In genomic region chr1:228313536-228314277, GRCh38 we compare ENCODE assay signal across 34 cellular contexts.
DNase-seq lines count a peak whose midpoint lies in the region; ATAC-seq and TF ChIP-seq lines count a peak whose summit lies in the region.
"Had no signal": no experiment of that assay in that cellular context is flagged by ENCODE, and none has a peak within 500 bp of the region (broad histone marks: within the 10 kb centered on the region; RNA-seq: fewer than 3 reads in every experiment).

No MANE protein-coding gene starts in this region.

- no peaks in the 10 kb centered on the region for H3K4me1 ChIP-seq in MM.1S (ENCODE audit: low read length)
- H3K4me1 ChIP-seq: ascending aorta, vagina had no signal

- no peaks in the 10 kb centered on the region for H3K27me3 Mint-ChIP-seq in activated naive CD8-positive, alpha-beta T cell treated with anti-CD3 and anti-CD28 coated beads, Interleukin-2, amount 10 ng/mL, durations not matched to agents 7 days and 5 days
- H3K27me3 Mint-ChIP-seq in activated naive CD8-positive, alpha-beta T cell treated with anti-CD3 and anti-CD28 coated beads, Interleukin-2, amount 50 U/mL, for 24 hours: no peaks in the 10 kb centered on the region
- no peaks in the 10 kb centered on the region for H3K27me3 Mint-ChIP-seq in osteocyte (ENCODE audit: unreplicated experiment)
- H3K27me3 Mint-ChIP-seq in type B pancreatic cell: no peaks in the 10 kb centered on the region
- H3K27me3 Mint-ChIP-seq: activated CD8-positive, alpha-beta memory T cell treated with anti-CD3 and anti-CD28 coated beads, Interleukin-2, amount 10 ng/mL, durations not matched to agents 7 days and 5 days; activated naive CD8-positive, alpha-beta T cell; B cell; CD8-positive, alpha-beta memory T cell; naive B cell; T-helper 17 cell had no signal

- H3K79me2 ChIP-seq in MM.1S (ENCODE audit: low read length): no peaks in the 10 kb centered on the region

- no peaks in the 10 kb centered on the region for H3K9me2 ChIP-seq in MM.1S (replicated peaks; ENCODE audit: insufficient read depth, low read length)

- DNase-seq in activated naive CD8-positive, alpha-beta T cell treated with anti-CD3 and anti-CD28 coated beads, Interleukin-2, amount 10 ng/mL, durations not matched to agents 7 days and 5 days: peak; percentile 19
- DNase-seq in activated naive CD8-positive, alpha-beta T cell treated with anti-CD3 and anti-CD28 coated beads, Interleukin-2, amount 50 U/mL, for 24 hours: no peak
- peak; percentile 16 for DNase-seq in left ventricle myocardium superior
- peak; percentile 82 for DNase-seq in osteocyte (ENCODE audit: extremely low spot score, unreplicated experiment)
- DNase-seq in type B pancreatic cell (ENCODE audit: extremely low spot score, unreplicated experiment): peak; percentile 63
- DNase-seq in MM.1S: no peak
- DNase-seq in NCI-H1694 treated with DMSO at 0.1 percent for 48 hours (lab: John Stamatoyannopoulos, UW): no peak
- DNase-seq: ACHN; activated CD4-positive, alpha-beta T cell treated with anti-CD3 and anti-CD28 coated beads, Interleukin-2, amount 50 U/mL, for 4 hours; activated CD8-positive, alpha-beta memory T cell treated with anti-CD3 and anti-CD28 coated beads, Interleukin-2, amount 10 ng/mL, durations not matched to agents 7 days and 5 days; effector CD8-positive, alpha-beta T cell; KG1; midbrain; naive B cell; NCI-H1105 treated with DMSO at 0.1 percent for 48 hours; NCI-H2029; NCI-H345; NCI-H69; nucleus accumbens; PC-3; stimulated activated CD4-positive, alpha-beta T cell treated with anti-CD3 and anti-CD28 coated beads, Interleukin-1b, Interleukin-23, amount 100 ng/mL, for 48 hours; stimulated activated naive CD8-positive, alpha-beta T cell treated with anti-CD3 and anti-CD28 coated beads, Interleukin-15, Interleukin-2, amounts not matched to agents 100 U/mL and 50 U/mL, for 24 hours had no signal

- H3K27ac ChIP-seq in MM.1S (ENCODE audit: low read length): no peak overlapping the region
- H3K27ac ChIP-seq: ascending aorta, coronary artery, epithelial cell of prostate, HL-60, vagina had no signal

- H3F3A ChIP-seq in MM.1S (ENCODE audit: insufficient read depth, low read length): no peaks in the 10 kb centered on the region

- POLR2A ChIA-PET in activated naive CD8-positive, alpha-beta T cell treated with anti-CD3 and anti-CD28 coated beads, Interleukin-2, amount 10 ng/mL, durations not matched to agents 7 days and 5 days (lab: Charles Lee): no interaction called here

- no peak overlapping the region for H3K9ac ChIP-seq in MM.1S (ENCODE audit: low read length)

- no peaks in the 10 kb centered on the region for H3K36me3 ChIP-seq in MM.1S (replicated peaks; ENCODE audit: insufficient read depth, low read length)
- H3K36me3 ChIP-seq: ascending aorta had no signal

- H3K27me3 ChIP-seq in MM.1S (replicated peaks; ENCODE audit: insufficient read depth, low read length): no peaks in the 10 kb centered on the region
- H3K27me3 ChIP-seq: ascending aorta, vagina had no signal

- H3K9me3 Mint-ChIP-seq in activated naive CD8-positive, alpha-beta T cell treated with anti-CD3 and anti-CD28 coated beads, Interleukin-2, amount 10 ng/mL, durations not matched to agents 7 days and 5 days: peaks cover 5% of the 10 kb centered on the region
- peaks cover 5% of the 10 kb centered on the region for H3K9me3 Mint-ChIP-seq in activated naive CD8-positive, alpha-beta T cell treated with anti-CD3 and anti-CD28 coated beads, Interleukin-2, amount 50 U/mL, for 24 hours
- peaks cover 4% of the 10 kb centered on the region for H3K9me3 Mint-ChIP-seq in osteocyte (ENCODE audit: unreplicated experiment)
- H3K9me3 Mint-ChIP-seq in type B pancreatic cell: peaks cover 5% of the 10 kb centered on the region

- no peak overlapping the region for H3K4me3 Mint-ChIP-seq in activated naive CD8-positive, alpha-beta T cell treated with anti-CD3 and anti-CD28 coated beads, Interleukin-2, amount 10 ng/mL, durations not matched to agents 7 days and 5 days
- no peak overlapping the region for H3K4me3 Mint-ChIP-seq in activated naive CD8-positive, alpha-beta T cell treated with anti-CD3 and anti-CD28 coated beads, Interleukin-2, amount 50 U/mL, for 24 hours
- H3K4me3 Mint-ChIP-seq in osteocyte (ENCODE audit: unreplicated experiment) (no peak overlapping the region), type B pancreatic cell (no peak overlapping the region)
- H3K4me3 Mint-ChIP-seq: activated CD8-positive, alpha-beta memory T cell treated with anti-CD3 and anti-CD28 coated beads, Interleukin-2, amount 10 ng/mL, durations not matched to agents 7 days and 5 days; activated naive CD8-positive, alpha-beta T cell; activated T-helper 1 cell treated with anti-CD3 and anti-CD28 coated beads, Interleukin-12 subunit alpha, Interleukin-12 subunit beta, Interleukin-2, Interleukin-4 antibody, amounts not matched to agents 30 ng/mL and 10 ng/mL and 1 ng/mL, durations not matched to agents 14 hours and 24 hours and 36 hours; B cell; CD8-positive, alpha-beta memory T cell; naive B cell; T-helper 17 cell had no signal

- H3K4me1 Mint-ChIP-seq in activated naive CD8-positive, alpha-beta T cell treated with anti-CD3 and anti-CD28 coated beads, Interleukin-2, amount 10 ng/mL, durations not matched to agents 7 days and 5 days: no peaks in the 10 kb centered on the region
- no peaks in the 10 kb centered on the region for H3K4me1 Mint-ChIP-seq in activated naive CD8-positive, alpha-beta T cell treated with anti-CD3 and anti-CD28 coated beads, Interleukin-2, amount 50 U/mL, for 24 hours
- H3K4me1 Mint-ChIP-seq in osteocyte (ENCODE audit: unreplicated experiment): no peaks in the 10 kb centered on the region
- H3K4me1 Mint-ChIP-seq in type B pancreatic cell (ENCODE audit: unreplicated experiment): no peaks in the 10 kb centered on the region
- H3K4me1 Mint-ChIP-seq: activated CD8-positive, alpha-beta memory T cell treated with anti-CD3 and anti-CD28 coated beads, Interleukin-2, amount 10 ng/mL, durations not matched to agents 7 days and 5 days; B cell; CD8-positive, alpha-beta memory T cell; naive B cell; T-helper 17 cell had no signal

- no peak overlapping the region for H3K27ac Mint-ChIP-seq in activated naive CD8-positive, alpha-beta T cell treated with anti-CD3 and anti-CD28 coated beads, Interleukin-2, amount 10 ng/mL, durations not matched to agents 7 days and 5 days
- H3K27ac Mint-ChIP-seq in activated naive CD8-positive, alpha-beta T cell treated with anti-CD3 and anti-CD28 coated beads, Interleukin-2, amount 50 U/mL, for 24 hours: no peak overlapping the region
- H3K27ac Mint-ChIP-seq in osteocyte (ENCODE audit: unreplicated experiment) (no peak overlapping the region), type B pancreatic cell (no peak overlapping the region)
- H3K27ac Mint-ChIP-seq: activated CD8-positive, alpha-beta memory T cell treated with anti-CD3 and anti-CD28 coated beads, Interleukin-2, amount 10 ng/mL, durations not matched to agents 7 days and 5 days; activated naive CD8-positive, alpha-beta T cell; activated T-helper 1 cell treated with anti-CD3 and anti-CD28 coated beads, Interleukin-12 subunit alpha, Interleukin-12 subunit beta, Interleukin-2, Interleukin-4 antibody, amounts not matched to agents 30 ng/mL and 10 ng/mL and 1 ng/mL, durations not matched to agents 14 hours and 24 hours and 36 hours; B cell; T-helper 17 cell had no signal

- intact Hi-C loops in left ventricle myocardium superior (cut with micrococcal nuclease): no loop called here

- H3K4me3 ChIP-seq in MM.1S (ENCODE audit: low read length): no peak overlapping the region
- H3K4me3 ChIP-seq: ascending aorta, coronary artery, smooth muscle cell, vagina had no signal

- no peak for ATAC-seq in activated naive CD8-positive, alpha-beta T cell treated with anti-CD3 and anti-CD28 coated beads, Interleukin-2, amount 10 ng/mL, durations not matched to agents 7 days and 5 days (ENCODE audit: low read depth)
- no peak for ATAC-seq in activated naive CD8-positive, alpha-beta T cell treated with anti-CD3 and anti-CD28 coated beads, Interleukin-2, amount 50 U/mL, for 24 hours
- no peak for ATAC-seq in left ventricle myocardium superior
- ATAC-seq in HG02623 (IDR thresholded peaks at IDR 0.05; ENCODE audit: unreplicated experiment): no peak
- ATAC-seq: activated CD8-positive, alpha-beta memory T cell treated with anti-CD3 and anti-CD28 coated beads, Interleukin-2, amount 10 ng/mL, durations not matched to agents 7 days and 5 days; PC-3; stimulated activated naive CD8-positive, alpha-beta T cell treated with anti-CD3 and anti-CD28 coated beads, Interleukin-15, Interleukin-2, amounts not matched to agents 100 U/mL and 50 U/mL, for 24 hours; T-helper 17 cell had no signal

- H2AFZ ChIP-seq in MM.1S (ENCODE audit: low read length): no peak overlapping the region

- no peak overlapping the region for H3K4me2 ChIP-seq in MM.1S (ENCODE audit: low read depth, low read length)
- H3K4me2 ChIP-seq: smooth muscle cell had no signal

- no peaks in the 10 kb centered on the region for H4K20me1 ChIP-seq in MM.1S (ENCODE audit: insufficient read depth, low read length)

- no peak for TF ChIP-seq CTCF in osteocyte (IDR thresholded peaks at IDR 0.05)
- TF ChIP-seq CTCF in type B pancreatic cell (conservative IDR thresholded peaks at IDR 0.05): no peak
- TF ChIP-seq CTCF in MM.1S (IDR thresholded peaks at IDR 0.05; ENCODE audit: low read length): no peak

- H3K9me3 ChIP-seq in MM.1S (replicated peaks; ENCODE audit: insufficient read depth, low read length): no peaks in the 10 kb centered on the region
- H3K9me3 ChIP-seq: vagina had no signal

- H3K36me3 Mint-ChIP-seq in activated naive CD8-positive, alpha-beta T cell treated with anti-CD3 and anti-CD28 coated beads, Interleukin-2, amount 10 ng/mL, durations not matched to agents 7 days and 5 days: no peaks in the 10 kb centered on the region
- peaks cover 4% of the 10 kb centered on the region for H3K36me3 Mint-ChIP-seq in activated naive CD8-positive, alpha-beta T cell treated with anti-CD3 and anti-CD28 coated beads, Interleukin-2, amount 50 U/mL, for 24 hours (ENCODE audit: low read depth)
- H3K36me3 Mint-ChIP-seq in osteocyte (ENCODE audit: unreplicated experiment): no peaks in the 10 kb centered on the region
- H3K36me3 Mint-ChIP-seq in type B pancreatic cell: peaks cover 12% of the 10 kb centered on the region
- H3K36me3 Mint-ChIP-seq: activated CD8-positive, alpha-beta memory T cell treated with anti-CD3 and anti-CD28 coated beads, Interleukin-2, amount 10 ng/mL, durations not matched to agents 7 days and 5 days had no signal

Comparison
In these comparisons a context has a peak if more than half of its experiments do, and no peak if none do; other contexts are left out.
1. DNase-seq: peak in activated naive CD8-positive, alpha-beta T cell treated with anti-CD3 and anti-CD28 coated beads, Interleukin-2, amount 10 ng/mL, durations not matched to agents 7 days and 5 days (single experiment), left ventricle myocardium superior (single experiment), osteocyte (single experiment) and type B pancreatic cell (single experiment); none in activated naive CD8-positive, alpha-beta T cell treated with anti-CD3 and anti-CD28 coated beads, Interleukin-2, amount 50 U/mL, for 24 hours (single experiment), MM.1S (single experiment) and NCI-H1694 treated with DMSO at 0.1 percent for 48 hours (single experiment).